ENCODE assay signal across 2 cellular contexts in the genomic region with DNA sequence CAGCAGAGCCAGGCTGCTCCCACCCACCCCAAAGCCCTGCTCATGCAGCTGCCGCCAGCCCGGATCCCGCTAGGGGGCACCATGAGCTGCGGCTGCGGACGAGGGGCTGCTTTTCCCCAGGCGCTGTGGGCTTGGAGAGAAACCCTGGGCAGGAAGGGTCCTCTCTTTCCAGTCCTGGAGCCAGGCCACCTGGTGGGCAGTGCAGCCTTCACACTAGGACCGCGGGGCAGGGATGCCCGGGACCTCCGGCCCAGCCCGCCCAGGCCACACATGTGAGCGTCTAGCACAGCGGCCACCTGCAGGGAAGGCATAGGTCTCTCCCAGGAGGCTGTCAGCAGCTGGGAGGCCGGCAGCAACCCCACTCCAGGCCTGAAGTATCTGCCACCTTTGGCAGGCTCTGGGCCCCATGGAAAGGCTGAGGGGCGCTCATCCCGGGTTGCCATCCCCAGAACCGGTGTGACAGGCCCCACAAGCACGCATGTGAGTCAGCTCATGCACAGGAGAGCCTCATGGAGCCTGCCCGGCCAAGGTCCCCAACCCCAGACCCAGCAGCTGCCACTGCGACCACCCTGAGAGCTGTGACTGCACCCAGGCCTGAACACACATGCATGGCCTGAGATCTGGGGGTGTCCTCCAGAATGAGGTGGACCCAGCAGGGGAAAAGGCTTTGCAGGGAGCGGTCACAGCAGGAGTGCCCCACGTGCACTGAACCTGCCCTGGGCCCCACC.
TF ChIP-seq lines count a peak whose summit lies in the region.

No MANE protein-coding gene starts in this region.

TF ChIP-seq in SK-N-SH, 30 proteins besides CTCF, POLR2A, EP300 and RAD21:
- TF ChIP-seq, protein P1, sequence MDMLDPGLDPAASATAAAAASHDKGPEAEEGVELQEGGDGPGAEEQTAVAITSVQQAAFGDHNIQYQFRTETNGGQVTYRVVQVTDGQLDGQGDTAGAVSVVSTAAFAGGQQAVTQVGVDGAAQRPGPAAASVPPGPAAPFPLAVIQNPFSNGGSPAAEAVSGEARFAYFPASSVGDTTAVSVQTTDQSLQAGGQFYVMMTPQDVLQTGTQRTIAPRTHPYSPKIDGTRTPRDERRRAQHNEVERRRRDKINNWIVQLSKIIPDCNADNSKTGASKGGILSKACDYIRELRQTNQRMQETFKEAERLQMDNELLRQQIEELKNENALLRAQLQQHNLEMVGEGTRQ (IDR thresholded peaks at IDR 0.05; ENCODE audit: borderline replicate concordance, low read depth, low read length), result no peak
- no peak for TF ChIP-seq NRF1 (IDR thresholded peaks at IDR 0.05; ENCODE audit: low read depth, low read length)
- TF ChIP-seq MEF2A (IDR thresholded peaks at IDR 0.05; ENCODE audit: borderline replicate concordance, low read depth), result no peak
- TF ChIP-seq SMC3 (IDR thresholded peaks at IDR 0.05; ENCODE audit: low read depth, low read length), result no peak
- TF ChIP-seq, protein P2, sequence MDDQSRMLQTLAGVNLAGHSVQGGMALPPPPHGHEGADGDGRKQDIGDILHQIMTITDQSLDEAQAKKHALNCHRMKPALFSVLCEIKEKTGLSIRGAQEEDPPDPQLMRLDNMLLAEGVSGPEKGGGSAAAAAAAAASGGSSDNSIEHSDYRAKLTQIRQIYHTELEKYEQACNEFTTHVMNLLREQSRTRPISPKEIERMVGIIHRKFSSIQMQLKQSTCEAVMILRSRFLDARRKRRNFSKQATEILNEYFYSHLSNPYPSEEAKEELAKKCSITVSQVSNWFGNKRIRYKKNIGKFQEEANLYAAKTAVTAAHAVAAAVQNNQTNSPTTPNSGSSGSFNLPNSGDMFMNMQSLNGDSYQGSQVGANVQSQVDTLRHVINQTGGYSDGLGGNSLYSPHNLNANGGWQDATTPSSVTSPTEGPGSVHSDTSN (IDR thresholded peaks at IDR 0.05), result no peak
- TF ChIP-seq CHD2 (IDR thresholded peaks at IDR 0.05; ENCODE audit: low read length, partially characterized antibody), result no peak
- no peak for TF ChIP-seq GATA2 (CRISPR knock-in tag; IDR thresholded peaks at IDR 0.05)
- TF ChIP-seq RCOR1 (IDR thresholded peaks at IDR 0.05; ENCODE audit: low read length), result no peak
- TF ChIP-seq, protein P3, sequence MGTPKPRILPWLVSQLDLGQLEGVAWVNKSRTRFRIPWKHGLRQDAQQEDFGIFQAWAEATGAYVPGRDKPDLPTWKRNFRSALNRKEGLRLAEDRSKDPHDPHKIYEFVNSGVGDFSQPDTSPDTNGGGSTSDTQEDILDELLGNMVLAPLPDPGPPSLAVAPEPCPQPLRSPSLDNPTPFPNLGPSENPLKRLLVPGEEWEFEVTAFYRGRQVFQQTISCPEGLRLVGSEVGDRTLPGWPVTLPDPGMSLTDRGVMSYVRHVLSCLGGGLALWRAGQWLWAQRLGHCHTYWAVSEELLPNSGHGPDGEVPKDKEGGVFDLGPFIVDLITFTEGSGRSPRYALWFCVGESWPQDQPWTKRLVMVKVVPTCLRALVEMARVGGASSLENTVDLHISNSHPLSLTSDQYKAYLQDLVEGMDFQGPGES (IDR thresholded peaks at IDR 0.05; ENCODE audit: low read depth, low read length), result no peak
- TF ChIP-seq RXRA (IDR thresholded peaks at IDR 0.05; ENCODE audit: borderline replicate concordance, low read depth), result no peak
- TF ChIP-seq YY1 (IDR thresholded peaks at IDR 0.05; ENCODE audit: low read depth), result no peak

TF ChIP-seq in SK-N-SH treated with all-trans-retinoic acid at 6 μM for 48 hours, 23 proteins besides CTCF, POLR2A, EP300 and RAD21 (continued from another document):
- TF ChIP-seq, protein P4, sequence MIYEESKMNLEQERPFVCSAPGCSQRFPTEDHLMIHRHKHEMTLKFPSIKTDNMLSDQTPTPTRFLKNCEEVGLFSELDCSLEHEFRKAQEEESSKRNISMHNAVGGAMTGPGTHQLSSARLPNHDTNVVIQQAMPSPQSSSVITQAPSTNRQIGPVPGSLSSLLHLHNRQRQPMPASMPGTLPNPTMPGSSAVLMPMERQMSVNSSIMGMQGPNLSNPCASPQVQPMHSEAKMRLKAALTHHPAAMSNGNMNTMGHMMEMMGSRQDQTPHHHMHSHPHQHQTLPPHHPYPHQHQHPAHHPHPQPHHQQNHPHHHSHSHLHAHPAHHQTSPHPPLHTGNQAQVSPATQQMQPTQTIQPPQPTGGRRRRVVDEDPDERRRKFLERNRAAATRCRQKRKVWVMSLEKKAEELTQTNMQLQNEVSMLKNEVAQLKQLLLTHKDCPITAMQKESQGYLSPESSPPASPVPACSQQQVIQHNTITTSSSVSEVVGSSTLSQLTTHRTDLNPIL (CRISPR knock-in tag; IDR thresholded peaks at IDR 0.05; ENCODE audit: low read depth), result no peak
- no peak for TF ChIP-seq BACH2 (CRISPR knock-in tag; IDR thresholded peaks at IDR 0.05; ENCODE audit: borderline replicate concordance)
- TF ChIP-seq ZNF565 (CRISPR knock-in tag; conservative IDR thresholded peaks at IDR 0.05; ENCODE audit: low read depth), result no peak
- no peak for TF ChIP-seq TCF4 (CRISPR knock-in tag; IDR thresholded peaks at IDR 0.05; ENCODE audit: borderline replicate concordance)
- TF ChIP-seq ZC3H10 (CRISPR knock-in tag; IDR thresholded peaks at IDR 0.05), result no peak
- no peak for TF ChIP-seq SNAI2 (CRISPR knock-in tag; IDR thresholded peaks at IDR 0.05)
- TF ChIP-seq ESRRG (CRISPR knock-in tag; IDR thresholded peaks at IDR 0.05), result no peak
- no peak for TF ChIP-seq ZFP30 (CRISPR knock-in tag; IDR thresholded peaks at IDR 0.05)
- no peak for TF ChIP-seq PPARA (CRISPR knock-in tag; IDR thresholded peaks at IDR 0.05; ENCODE audit: borderline replicate concordance)
- no peak for TF ChIP-seq TOX (CRISPR knock-in tag; IDR thresholded peaks at IDR 0.05; ENCODE audit: borderline replicate concordance)
- TF ChIP-seq, protein P5, sequence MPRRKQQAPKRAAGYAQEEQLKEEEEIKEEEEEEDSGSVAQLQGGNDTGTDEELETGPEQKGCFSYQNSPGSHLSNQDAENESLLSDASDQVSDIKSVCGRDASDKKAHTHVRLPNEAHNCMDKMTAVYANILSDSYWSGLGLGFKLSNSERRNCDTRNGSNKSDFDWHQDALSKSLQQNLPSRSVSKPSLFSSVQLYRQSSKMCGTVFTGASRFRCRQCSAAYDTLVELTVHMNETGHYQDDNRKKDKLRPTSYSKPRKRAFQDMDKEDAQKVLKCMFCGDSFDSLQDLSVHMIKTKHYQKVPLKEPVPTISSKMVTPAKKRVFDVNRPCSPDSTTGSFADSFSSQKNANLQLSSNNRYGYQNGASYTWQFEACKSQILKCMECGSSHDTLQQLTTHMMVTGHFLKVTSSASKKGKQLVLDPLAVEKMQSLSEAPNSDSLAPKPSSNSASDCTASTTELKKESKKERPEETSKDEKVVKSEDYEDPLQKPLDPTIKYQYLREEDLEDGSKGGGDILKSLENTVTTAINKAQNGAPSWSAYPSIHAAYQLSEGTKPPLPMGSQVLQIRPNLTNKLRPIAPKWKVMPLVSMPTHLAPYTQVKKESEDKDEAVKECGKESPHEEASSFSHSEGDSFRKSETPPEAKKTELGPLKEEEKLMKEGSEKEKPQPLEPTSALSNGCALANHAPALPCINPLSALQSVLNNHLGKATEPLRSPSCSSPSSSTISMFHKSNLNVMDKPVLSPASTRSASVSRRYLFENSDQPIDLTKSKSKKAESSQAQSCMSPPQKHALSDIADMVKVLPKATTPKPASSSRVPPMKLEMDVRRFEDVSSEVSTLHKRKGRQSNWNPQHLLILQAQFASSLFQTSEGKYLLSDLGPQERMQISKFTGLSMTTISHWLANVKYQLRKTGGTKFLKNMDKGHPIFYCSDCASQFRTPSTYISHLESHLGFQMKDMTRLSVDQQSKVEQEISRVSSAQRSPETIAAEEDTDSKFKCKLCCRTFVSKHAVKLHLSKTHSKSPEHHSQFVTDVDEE (CRISPR knock-in tag; IDR thresholded peaks at IDR 0.05), result no peak
- no peak for TF ChIP-seq GLIS3 (CRISPR knock-in tag; IDR thresholded peaks at IDR 0.05)
- no peak for TF ChIP-seq ZFP3 (CRISPR knock-in tag; IDR thresholded peaks at IDR 0.05)
